ENCODE assay signal across 26 cellular contexts in genomic region chr2:102091121-102091520, GRCh38. TPM values are rescaled to one million over a fixed set of nuclear protein-coding genes. Genes with fewer than 3 reads are reported as not detected.
"Had no signal": no experiment of that assay in that cellular context is flagged by ENCODE, and none has a peak within 500 bp of the region (broad histone marks: within the 10 kb centered on the region; RNA-seq: fewer than 3 reads in every experiment).

No MANE protein-coding gene starts in this region.

- H3K36me3 ChIP-seq: neural progenitor cell, ovary, right lobe of liver, sigmoid colon, stomach, thoracic aorta, thyroid gland, tibial nerve, upper lobe of right lung, uterus had no signal

- DNase-seq: natural killer cell; occipital lobe; ovary; posterior cingulate gyrus; psoas muscle; right cardiac atrium; right lobe of liver; sigmoid colon; small intestine; stimulated activated CD4-positive, alpha-beta T cell treated with anti-CD3 and anti-CD28 coated beads, Interleukin-15, amount 100 ng/mL, for 24 hours; stimulated activated CD4-positive, alpha-beta T cell treated with anti-CD3 and anti-CD28 coated beads, Interleukin-2, amount 100 ng/mL, for 24 hours; stimulated activated CD4-positive, alpha-beta T cell treated with anti-CD3 and anti-CD28 coated beads, Interleukin-2, amount 100 ng/mL, for 48 hours; stimulated activated CD4-positive, alpha-beta T cell treated with anti-CD3 and anti-CD28 coated beads, Interleukin-4, amount 100 ng/mL, for 24 hours; stimulated activated naive B cell treated with anti-CD40 and anti-IgM and Interleukin-4, amounts not matched to agents 10 μg/mL and 1 μg/mL and 100 μg/mL, for 72 hours; stimulated activated naive CD4-positive, alpha-beta T cell treated with Interleukin-2 at 50 U/mL for 16 hours; stomach; thyroid gland; trophoblast cell; upper lobe of right lung; uterus had no signal

- H3K4me3 ChIP-seq: neural progenitor cell, ovary, psoas muscle, right lobe of liver, sigmoid colon, stomach, thoracic aorta, thyroid gland, tibial nerve, upper lobe of right lung, uterus had no signal

- ATAC-seq: natural killer cell; psoas muscle; right cardiac atrium; right lobe of liver; stimulated activated effector memory CD8-positive, alpha-beta T cell treated with anti-CD3 and anti-CD28 coated beads, Interleukin-12 subunit alpha, Interleukin-12 subunit beta, amount 100 ng/mL, for 72 hours; stimulated activated naive B cell treated with anti-CD40 and anti-IgM and Interleukin-4, amounts not matched to agents 10 μg/mL and 1 μg/mL and 100 μg/mL, for 72 hours; upper lobe of right lung had no signal

- H3K9me3 ChIP-seq: ovary, psoas muscle, right lobe of liver, sigmoid colon, stomach, thoracic aorta, thyroid gland, tibial nerve, upper lobe of right lung, uterus had no signal

- H3K4me2 ChIP-seq: neural progenitor cell had no signal

- H3K9ac ChIP-seq: neural progenitor cell, parathyroid adenoma had no signal

- H3K27ac ChIP-seq: neural progenitor cell, ovary, parathyroid adenoma, psoas muscle, right lobe of liver, sigmoid colon, stomach, thoracic aorta, thyroid gland, tibial nerve, upper lobe of right lung, uterus had no signal

- H3K79me2 ChIP-seq: parathyroid adenoma had no signal

- H3K27me3 ChIP-seq: neural progenitor cell, ovary, right lobe of liver, sigmoid colon, stomach, thyroid gland, tibial nerve, upper lobe of right lung, uterus had no signal

- H3K4me1 ChIP-seq: neural progenitor cell, sigmoid colon, thyroid gland, tibial nerve, uterus had no signal

- FAIRE-seq: small intestine had no signal

- H2AFZ ChIP-seq: neural progenitor cell, parathyroid adenoma had no signal

RNA-seq across cellular contexts. Expression of gene IL1R1, which starts 51.4 kb away (rescaled TPM):
- polyA plus RNA-seq: neural cell had no signal
